8 cellular contexts compared by ENCODE assay signal in the genomic region with DNA sequence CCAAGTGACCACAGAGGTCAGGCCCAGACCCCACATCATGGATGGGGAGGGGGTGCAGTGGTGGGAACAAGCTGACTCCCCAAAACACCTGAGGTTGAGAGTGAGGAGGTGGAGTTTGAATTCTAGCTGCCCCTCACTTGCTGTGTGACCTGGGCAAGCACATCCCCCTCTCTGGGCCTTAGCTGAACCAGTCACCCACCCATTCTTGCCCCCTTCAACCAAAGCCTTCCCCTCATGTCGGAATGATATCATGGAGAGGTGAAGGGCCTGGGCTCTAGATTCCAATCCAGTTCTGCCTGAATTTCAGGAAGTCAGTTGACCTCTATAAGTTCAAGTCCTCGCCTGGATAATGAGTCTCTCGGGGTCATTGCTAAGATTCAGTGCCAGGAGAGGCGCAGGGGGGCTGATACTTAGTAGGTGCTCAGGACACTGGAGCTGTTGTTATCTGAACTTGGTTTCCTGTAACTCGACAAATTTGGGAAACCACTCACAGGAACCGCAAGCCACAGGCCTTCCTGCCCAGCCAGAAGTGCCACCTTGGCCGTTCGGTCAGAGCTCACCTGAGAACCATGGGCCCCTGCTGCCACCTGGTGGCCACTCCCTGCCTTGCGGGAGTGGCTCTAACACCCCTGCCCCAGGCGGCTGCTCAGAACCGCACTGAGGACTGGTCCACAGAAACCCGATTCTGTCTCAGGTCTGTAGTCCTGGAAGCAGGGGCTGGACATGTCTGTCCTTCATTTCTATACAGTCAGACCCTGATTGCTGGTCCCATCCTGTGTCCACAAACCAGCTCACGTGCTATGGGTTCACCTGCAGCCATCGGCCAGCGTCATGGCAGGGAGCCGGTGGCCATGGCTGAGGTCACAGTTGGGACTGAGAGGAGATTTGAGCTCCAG. TPM values are rescaled to one million over a fixed set of nuclear protein-coding genes. Genes with fewer than 3 reads are reported as not detected.
A peak's percentile ranks its signal among the peaks of the same experiment; 100 is the strongest.
DNase-seq lines count a peak whose midpoint lies in the region; ATAC-seq, FAIRE-seq and TF ChIP-seq lines count a peak whose summit lies in the region.

No MANE protein-coding gene starts in this region.

- H3K4me3 ChIP-seq in HL-60 (replicated peaks; ENCODE audit: insufficient read depth, low read length) (no peak overlapping the region), SJSA1 (no peak overlapping the region), gastroesophageal sphincter (no peak overlapping the region), pancreas (peak overlapping the region in 2 of 4 donors; percentile 4 to 26), transverse colon (no peak overlapping the region)

- peaks cover 26% of the 10 kb centered on the region for H3K4me1 ChIP-seq in SJSA1 (replicated peaks)
- H3K4me1 ChIP-seq in gastroesophageal sphincter, result peaks cover 0 to 82% (median 41%) of the 10 kb centered on the region in 3 donors
- peaks cover 71 to 85% (median 84%) of the 10 kb centered on the region in 3 donors for H3K4me1 ChIP-seq in pancreas
- H3K4me1 ChIP-seq in transverse colon, result peaks cover 58 to 83% (median 79%) of the 10 kb centered on the region in 4 donors

- H3K27ac ChIP-seq in HL-60 (replicated peaks) (no peak overlapping the region), SJSA1 (no peak overlapping the region), gastroesophageal sphincter (peak overlapping the region in 3 of 4 donors; percentile 51 to 63 (median 59)), pancreas (peak overlapping the region; percentile 77 to 100 (median 98)), transverse colon (peak overlapping the region; percentile 51 to 99 (median 68))

- intact Hi-C loops in pancreas (cut with DNase I), result no loop called here
- intact Hi-C loops in transverse colon (cut with DNase I; ENCODE audit: low total_unique reads), result loop anchor here (2.0 kb wide), 1 partner anchor 22 kb away; no protein-coding TSS in a partner anchor

- TF ChIP-seq EP300 in gastroesophageal sphincter (IDR thresholded peaks at IDR 0.05), result no peak
- TF ChIP-seq EP300 in transverse colon (IDR thresholded peaks at IDR 0.05; ENCODE audit: low read depth), result no peak

- WGBS in gastroesophageal sphincter (ENCODE audit: low coverage in 1 of 2), 2 donors, result 40 to 75% methylated on average over 1 to 5 of the region's 16 CpGs
- 10 to 12% methylated on average over 16 of the region's 16 CpGs for WGBS in pancreas, 2 donors
- WGBS in transverse colon (ENCODE audit: low coverage in 1 of 2), 2 donors, result 35% methylated on average over 14 of the region's 16 CpGs; no CpG with 5 or more reads in 1 of the 2 donors

- no peak for TF ChIP-seq POLR2A in gastroesophageal sphincter (IDR thresholded peaks at IDR 0.05)
- no peak for TF ChIP-seq POLR2A in transverse colon (IDR thresholded peaks at IDR 0.05)

- H3K9me3 ChIP-seq in SJSA1 (replicated peaks) (no peaks in the 10 kb centered on the region), gastroesophageal sphincter (no peaks in the 10 kb centered on the region), pancreas (no peaks in the 10 kb centered on the region), transverse colon (no peaks in the 10 kb centered on the region)

- in situ Hi-C loops in transverse colon (cut with MboI; ENCODE audit: low pct_ligation_motif_present in 1 of 4, low pct_unique_long_range_greater_than_20kb in 1 of 4, low sequenced_read_pairs in 3 of 4), result no loop called here

- TF ChIP-seq CTCF in HL-60 (IDR thresholded peaks at IDR 0.05; ENCODE audit: insufficient read depth, low read length) (peak; percentile 98), gastroesophageal sphincter (IDR thresholded peaks at IDR 0.05) (peak in 3 of 4 experiments; percentile 93 to 96 (median 95)), pancreas (IDR thresholded peaks at IDR 0.05) (peak; percentile 93 to 96 (median 95)), transverse colon (IDR thresholded peaks at IDR 0.05) (peak; percentile 95 to 97 (median 96))

- FAIRE-seq in pancreas (lab: Jason Lieb, UNC), result no peak

- DNase-seq in NCI-H524 (lab: John Stamatoyannopoulos, UW), result peak; percentile 25 to 77
- DNase-seq in NCI-H524 treated with DMSO at 0.1 percent for 48 hours (lab: John Stamatoyannopoulos, UW), result no peak
- peak; percentile 63 to 80 for DNase-seq in HL-60 (ENCODE audit: low read depth in 1 of 2, low spot score in 1 of 2)
- peak; percentile 50 to 73 for DNase-seq in SJSA1 (ENCODE audit: low read depth in 1 of 2, low spot score in 2 of 2)
- DNase-seq in activated gamma-delta T cell treated with Interleukin-2 at 50 U/mL for 16 hours, result peak; percentile 95
- DNase-seq in pancreas, result peak; percentile 85 to 98 (median 93)
- DNase-seq in transverse colon, result peak; percentile 95

- H3K27me3 ChIP-seq in HL-60 (ENCODE audit: insufficient read depth, poor library complexity, severe bottlenecking), result peaks cover 25% of the 10 kb centered on the region
- no peaks in the 10 kb centered on the region for H3K27me3 ChIP-seq in SJSA1 (replicated peaks)
- peaks cover 31% of the 10 kb centered on the region for H3K27me3 ChIP-seq in gastroesophageal sphincter
- no peaks in the 10 kb centered on the region for H3K27me3 ChIP-seq in pancreas
- H3K27me3 ChIP-seq in transverse colon, result no peaks in the 10 kb centered on the region

- ATAC-seq in gastroesophageal sphincter, result peak; percentile 52
- peak; percentile 19 to 56 (median 48) for ATAC-seq in pancreas

- H3K36me3 ChIP-seq in SJSA1 (peaks cover 85% of the 10 kb centered on the region), gastroesophageal sphincter (peaks cover 0 to 29% of the 10 kb centered on the region in 2 donors), pancreas (peaks cover 0 to 20% (median 12%) of the 10 kb centered on the region in 3 donors), transverse colon (no peaks in the 10 kb centered on the region)

RNA-seq across cellular contexts. Expression of a gene that starts 6.9 kb away (rescaled TPM):
- total RNA-seq in SJSA1 (2014; rRNA removed; shearing (Covaris generic)), result 21.5 and 22.3 TPM in 2 replicates
- total RNA-seq in gastroesophageal sphincter (10 to 100 TPM; 19.0 to 37.7 (median 27.4) TPM), pancreas (100 to 1,000 TPM in 2 of 6 donors, 10 to 100 TPM in 4; 68.8 to 139 (median 96.1) TPM), transverse colon (10 to 100 TPM; 27.3 to 52.9 (median 28.9) TPM)
- polyA plus RNA-seq in pancreas, result 10 to 100 TPM; 78.2 to 79.0 TPM

RNA-seq across cellular contexts. Expression of a gene that starts 12.7 kb away (rescaled TPM):
- not detected in 2 replicates for total RNA-seq in SJSA1 (2014; rRNA removed; shearing (Covaris generic))
- total RNA-seq in gastroesophageal sphincter (not detected), pancreas (10 to 100 TPM; 16.0 to 99.5 (median 40.9) TPM), transverse colon (10 to 100 TPM in 2 of 4 donors, 1 to 10 TPM in 1, not detected in 1; 1.3 to 43.4 (median 17.2) TPM)
- 10 to 100 TPM; 26.2 to 61.7 TPM for polyA plus RNA-seq in pancreas

RNA-seq across cellular contexts. Expression of a gene that starts 41.5 kb away (rescaled TPM):
- total RNA-seq in SJSA1 (2014; rRNA removed; shearing (Covaris generic)), result 22.6 and 34.9 TPM in 2 replicates
- total RNA-seq in gastroesophageal sphincter, result 10 to 100 TPM; 37.8 to 46.5 (median 39.1) TPM
- 10 to 100 TPM; 17.9 to 36.4 (median 21.5) TPM for total RNA-seq in pancreas
- 10 to 100 TPM; 81.5 to 84.9 TPM for polyA plus RNA-seq in pancreas
- total RNA-seq in transverse colon, result 100 to 1,000 TPM in 1 of 4 donors, 10 to 100 TPM in 3; 60.1 to 142 (median 73.8) TPM

RNA-seq across cellular contexts. Expression of a gene that starts 47.9 kb away (rescaled TPM):
- 14.6 and 40.7 TPM in 2 replicates for total RNA-seq in SJSA1 (2014; rRNA removed; shearing (Covaris generic))
- total RNA-seq in gastroesophageal sphincter (10 to 100 TPM in 2 of 4 donors, 1 to 10 TPM in 2; 4.0 to 14.0 (median 9.9) TPM), pancreas (10 to 100 TPM in 4 of 6 donors, 1 to 10 TPM in 2; 9.9 to 20.6 (median 11.5) TPM), transverse colon (100 to 1,000 TPM in 1 of 4 donors, 10 to 100 TPM in 3; 46.3 to 166 (median 60.9) TPM)
- 10 to 100 TPM; 29.9 to 30.2 TPM for polyA plus RNA-seq in pancreas

Comparison
In these comparisons a context has a peak if more than half of its experiments do, and no peak if none do; other contexts are left out.
1. H3K27ac ChIP-seq: peak in gastroesophageal sphincter (3 of 4), pancreas (4 of 4) and transverse colon (4 of 4); none in HL-60 (single experiment) and SJSA1 (single experiment).
2. Peak in every context shown above with its lines, with median percentiles within 50 percentile points of each other: CTCF ChIP-seq.